19 cellular contexts compared by ENCODE assay signal in the genomic region with DNA sequence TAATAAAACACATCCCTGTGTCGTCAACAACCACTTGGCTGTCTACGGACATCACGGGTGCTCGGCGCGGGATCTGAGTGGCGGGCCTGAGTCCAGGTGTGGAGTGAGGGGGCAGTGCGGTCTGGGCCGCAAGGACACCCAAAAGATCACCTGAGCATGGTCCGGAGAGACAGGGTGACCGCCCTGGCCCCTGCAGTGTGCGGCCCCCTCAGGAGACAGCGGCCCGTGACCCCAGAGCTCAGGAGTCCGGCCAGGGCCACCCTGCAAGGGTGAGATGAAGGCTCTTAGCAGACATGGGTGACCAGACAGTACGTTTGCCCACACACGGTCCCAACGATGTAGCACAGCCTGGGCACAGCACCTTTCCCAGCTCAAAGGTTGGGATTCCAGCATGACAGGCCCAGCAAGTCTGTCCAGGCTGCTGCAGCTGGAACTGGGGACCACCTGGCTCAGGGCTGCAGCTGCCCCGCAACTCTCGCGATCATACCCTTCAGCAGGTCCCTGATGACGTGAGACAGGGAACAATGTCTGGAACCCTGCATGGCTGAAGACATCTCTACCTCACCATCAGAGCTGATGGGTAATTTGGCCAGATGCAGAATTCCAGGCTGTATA.
DNase-seq lines count a peak whose midpoint lies in the region; ATAC-seq, FAIRE-seq and TF ChIP-seq lines count a peak whose summit lies in the region.
"Had no signal": no experiment of that assay in that cellular context is flagged by ENCODE, and none has a peak within 500 bp of the region (broad histone marks: within the 10 kb centered on the region; RNA-seq: fewer than 3 reads in every experiment).

No MANE protein-coding gene starts in this region.

- H3K18ac ChIP-seq in trophoblast cell (ENCODE audit: low read length), result no peak overlapping the region

- H2BK120ac ChIP-seq in trophoblast cell (ENCODE audit: insufficient read depth, low read length, poor library complexity), result no peak overlapping the region

- H3K79me1 ChIP-seq in trophoblast cell (ENCODE audit: low read length), result no peaks in the 10 kb centered on the region

- H3K9me3 ChIP-seq in right cardiac atrium (ENCODE audit: control insufficient read depth, low read length), result no peaks in the 10 kb centered on the region
- no peaks in the 10 kb centered on the region for H3K9me3 ChIP-seq in kidney (ENCODE audit: control insufficient read depth in 1 of 2, low read length in 2 of 2)
- H3K9me3 ChIP-seq in trophoblast cell (ENCODE audit: insufficient read depth, low read depth, low read length), result peaks cover 3% of the 10 kb centered on the region
- no peaks in the 10 kb centered on the region for H3K9me3 ChIP-seq in small intestine (ENCODE audit: control insufficient read depth, low read depth)
- H3K9me3 ChIP-seq: HAP-1 had no signal

- H2BK12ac ChIP-seq in trophoblast cell (ENCODE audit: low read length), result no peak overlapping the region

- H3K4me1 ChIP-seq in right cardiac atrium (ENCODE audit: control insufficient read depth, insufficient read depth, low read length) (no peaks in the 10 kb centered on the region), kidney (ENCODE audit: control insufficient read depth in 1 of 2, insufficient read depth in 1 of 2, low read depth in 1 of 2, low read length in 2 of 2) (no peaks in the 10 kb centered on the region), trophoblast cell (ENCODE audit: control insufficient read depth in 1 of 2, insufficient read depth in 2 of 2, low read length in 2 of 2) (peaks cover 0 to 2% of the 10 kb centered on the region in 2 experiments), small intestine (ENCODE audit: control insufficient read depth in 2 of 2, insufficient read depth in 1 of 2, low read depth in 1 of 2, low read length in 1 of 2) (no peaks in the 10 kb centered on the region)
- H3K4me1 ChIP-seq: HAP-1 had no signal

- H3K4me3 ChIP-seq in right cardiac atrium (ENCODE audit: low read length), result no peak overlapping the region
- no peak overlapping the region for H3K4me3 ChIP-seq in kidney (ENCODE audit: low read length in 2 of 2)
- H3K4me3 ChIP-seq in trophoblast cell (ENCODE audit: low read depth, low read length), result no peak overlapping the region
- H3K4me3 ChIP-seq in small intestine (ENCODE audit: low read depth in 1 of 2, low read length in 2 of 2), result no peak overlapping the region
- H3K4me3 ChIP-seq: GM12878, GM23248, HAP-1 had no signal

- intact Hi-C loops in right cardiac atrium (cut with DNase I) (no loop called here), left cardiac atrium (cut with DNase I) (no loop called here), kidney (cut with DNase I) (no loop called here)

- FAIRE-seq in kidney (lab: Jason Lieb, UNC), result no peak
- no peak for FAIRE-seq in small intestine (lab: Jason Lieb, UNC)
- FAIRE-seq: A204.1, GM12878, GM19239, HepG2 had no signal

- ATAC-seq in right cardiac atrium, result peak in 1 of 2 donors; percentile 7
- no peak for ATAC-seq in left cardiac atrium
- ATAC-seq in GM18909 (IDR thresholded peaks at IDR 0.05; ENCODE audit: poor library complexity, unreplicated experiment), result no peak
- ATAC-seq: CD8-positive, alpha-beta T cell; GM12878; HepG2 had no signal

- no peak overlapping the region for H2BK5ac ChIP-seq in trophoblast cell (ENCODE audit: low read depth, low read length, poor library complexity)

- peak in 2 of 3 donors; percentile 20 to 49 for DNase-seq in right cardiac atrium
- DNase-seq in left cardiac atrium, result no peak
- DNase-seq in kidney, result peak; percentile 62
- DNase-seq in trophoblast cell, result peak; percentile 13 to 58
- no peak for DNase-seq in NK-92 (lab: John Stamatoyannopoulos, UW; ENCODE audit: unreplicated experiment)
- DNase-seq in small intestine, result no peak
- DNase-seq: ACHN, Calu3, DND-41, EL, GM23248 had no signal

- H3K4ac ChIP-seq in trophoblast cell (ENCODE audit: low read depth, low read length), result no peak overlapping the region

- WGBS in right cardiac atrium, result 97% methylated on average over 22 of the region's 22 CpGs
- WGBS in trophoblast cell (ENCODE audit: extremely low coverage, insufficient coverage, insufficient read length), result no CpG with 5 or more reads among the region's 22 CpGs
- WGBS in small intestine, 3 donors, result 90 to 96% (median 92%) methylated on average over 22 of the region's 22 CpGs

- no peak for TF ChIP-seq CTCF in kidney (IDR thresholded peaks at IDR 0.05; ENCODE audit: borderline replicate concordance, extremely low read depth, insufficient read depth)

- no peak overlapping the region for H3K14ac ChIP-seq in trophoblast cell (ENCODE audit: low read length)

- H2AFZ ChIP-seq in trophoblast cell (ENCODE audit: insufficient read depth, low read length, poor library complexity), result no peak overlapping the region
- H2AFZ ChIP-seq: GM23248 had no signal

- H3K79me2 ChIP-seq in trophoblast cell (ENCODE audit: control insufficient read depth, insufficient read depth, low read length, poor library complexity), result no peaks in the 10 kb centered on the region

- H3K27me3 ChIP-seq in right cardiac atrium (ENCODE audit: control insufficient read depth, insufficient read depth) (no peaks in the 10 kb centered on the region), trophoblast cell (ENCODE audit: insufficient read depth, low read length) (no peaks in the 10 kb centered on the region), small intestine (ENCODE audit: control insufficient read depth in 2 of 2, insufficient read depth in 2 of 2, low read length in 2 of 2) (no peaks in the 10 kb centered on the region)

- no peak overlapping the region for H3K23ac ChIP-seq in trophoblast cell (ENCODE audit: low read length)

- no peak overlapping the region for H3K27ac ChIP-seq in right cardiac atrium (ENCODE audit: low read length)
- no peak overlapping the region for H3K27ac ChIP-seq in kidney (ENCODE audit: low read depth in 2 of 2, low read length in 2 of 2)
- H3K27ac ChIP-seq in trophoblast cell (ENCODE audit: low read depth, low read length), result no peak overlapping the region
- H3K27ac ChIP-seq in small intestine (ENCODE audit: low read depth in 1 of 2, low read length in 1 of 2), result no peak overlapping the region
- H3K27ac ChIP-seq: C4-2B, GM23248 had no signal

- no peak overlapping the region for H4K8ac ChIP-seq in trophoblast cell (ENCODE audit: low read depth, low read length)

- no peak overlapping the region for H4K91ac ChIP-seq in trophoblast cell (ENCODE audit: low read depth, low read length)

- no peak overlapping the region for H3K4me2 ChIP-seq in trophoblast cell (ENCODE audit: low read length)

- no peak overlapping the region for H4K12ac ChIP-seq in trophoblast cell (ENCODE audit: low read depth, low read length)

- H3K36me3 ChIP-seq in kidney (ENCODE audit: control insufficient read depth in 1 of 2, insufficient read depth in 2 of 2, low read length in 2 of 2) (no peaks in the 10 kb centered on the region), trophoblast cell (ENCODE audit: control insufficient read depth in 1 of 2, insufficient read depth in 2 of 2, low read length in 2 of 2) (peaks cover 0 to 4% of the 10 kb centered on the region in 2 experiments), small intestine (ENCODE audit: control insufficient read depth in 2 of 2, insufficient read depth in 2 of 2, low read length in 2 of 2) (no peaks in the 10 kb centered on the region)
- H3K36me3 ChIP-seq: HAP-1 had no signal

- no peak overlapping the region for H3K9ac ChIP-seq in kidney (ENCODE audit: low read length in 2 of 2)
- H3K9ac ChIP-seq in trophoblast cell (ENCODE audit: low read length), result no peak overlapping the region
- H3K9ac ChIP-seq: GM23248 had no signal

- no peak overlapping the region for H2AK5ac ChIP-seq in trophoblast cell (ENCODE audit: low read length)

Comparison
In these comparisons a context has a peak if more than half of its experiments do, and no peak if none do; other contexts are left out.
1. DNase-seq: peak in right cardiac atrium (2 of 3), kidney (single experiment) and trophoblast cell (2 of 2); none in left cardiac atrium (single experiment), NK-92 (single experiment) and small intestine (single experiment).